Comparison of ENCODE assay signal across 22 cellular contexts in genomic region chr5:10745133-10745532, GRCh38. TPM values are rescaled to one million over a fixed set of nuclear protein-coding genes. Genes with fewer than 3 reads are reported as not detected.
DNase-seq lines count a peak whose midpoint lies in the region; ATAC-seq and TF ChIP-seq lines count a peak whose summit lies in the region.
"Had no signal": no experiment of that assay in that cellular context is flagged by ENCODE, and none has a peak within 500 bp of the region (broad histone marks: within the 10 kb centered on the region; RNA-seq: fewer than 3 reads in every experiment).

No MANE protein-coding gene starts in this region.

- H3K27me3 ChIP-seq in lower lobe of right lung (ENCODE audit: low read depth) = no peaks in the 10 kb centered on the region
- H3K27me3 ChIP-seq: BLaER1 treated with 17β-estradiol and CSF1 and Interleukin-3, amounts not matched to agents 10 nM and 100 nM; uterus had no signal

- H3K36me3 ChIP-seq in lower lobe of right lung = peaks cover 54% of the 10 kb centered on the region
- H3K36me3 ChIP-seq: uterus had no signal

- peak overlapping the region in 1 of 10 donors; percentile 48 for H3K27ac Mint-ChIP-seq in naive thymus-derived CD8-positive, alpha-beta T cell

- H3K36me3 Mint-ChIP-seq in naive thymus-derived CD8-positive, alpha-beta T cell = peaks cover 42 to 88% (median 62%) of the 10 kb centered on the region in 3 donors

- intact Hi-C loops in lower lobe of right lung (cut with DNase I) = no loop called here

- peaks cover 0 to 8% (median 0%) of the 10 kb centered on the region in 9 donors for H3K9me3 Mint-ChIP-seq in naive thymus-derived CD8-positive, alpha-beta T cell

- H3K4me1 Mint-ChIP-seq in naive thymus-derived CD8-positive, alpha-beta T cell = peaks cover 0 to 12% (median 3%) of the 10 kb centered on the region in 4 donors

- H3K27ac ChIP-seq in lower lobe of right lung = peak overlapping the region; percentile 31
- H3K27ac ChIP-seq: BLaER1 treated with 17β-estradiol and CSF1 and Interleukin-3, amounts not matched to agents 10 nM and 100 nM; SK-N-MC; uterus had no signal

- peak; percentile 18 for DNase-seq in AG08395 (ENCODE audit: low spot score)
- peak; percentile 48 for DNase-seq in M059J (ENCODE audit: low read depth)
- peak; percentile 31 for DNase-seq in fibroblast of mammary gland (ENCODE audit: low read depth)
- DNase-seq in lower lobe of right lung = no peak
- DNase-seq in naive thymus-derived CD8-positive, alpha-beta T cell = no peak
- DNase-seq in NCI-H526 treated with DMSO at 0.1 percent for 48 hours (lab: John Stamatoyannopoulos, UW) = no peak
- DNase-seq: activated CD4-positive, alpha-beta T cell treated with anti-CD3 and anti-CD28 coated beads, Interleukin-2, amount 50 U/mL, for 48 hours; activated gamma-delta T cell treated with Interleukin-2 at 50 U/mL for 16 hours; amniotic stem cell; central memory CD4-positive, alpha-beta T cell; erythroblast; glutamatergic neuron; GOT3; KBM-7; MV-4-11; NCI-H1694; stimulated activated CD4-positive, alpha-beta T cell treated with anti-CD3 and anti-CD28 coated beads, Interleukin-12 subunit alpha, Interleukin-12 subunit beta, amount 100 ng/mL, for 4 hours; uterus had no signal

- no peak overlapping the region for H3K4me3 ChIP-seq in fibroblast of mammary gland (ENCODE audit: control insufficient read depth, low read depth, low read length)
- no peak overlapping the region for H3K4me3 ChIP-seq in lower lobe of right lung
- H3K4me3 ChIP-seq: BLaER1 treated with 17β-estradiol and CSF1 and Interleukin-3, amounts not matched to agents 10 nM and 100 nM; SK-N-MC; uterus had no signal

- H3K4me1 ChIP-seq in lower lobe of right lung = peaks cover 19% of the 10 kb centered on the region
- H3K4me1 ChIP-seq: uterus had no signal

- H3K9me3 ChIP-seq in lower lobe of right lung = no peaks in the 10 kb centered on the region
- H3K9me3 ChIP-seq: uterus had no signal

- TF ChIP-seq CTCF in fibroblast of mammary gland (conservative IDR thresholded peaks at IDR 0.05; ENCODE audit: control insufficient read depth, insufficient read depth, low read depth, low read length) = no peak
- TF ChIP-seq CTCF in lower lobe of right lung (IDR thresholded peaks at IDR 0.05) = no peak

- no peaks in the 10 kb centered on the region for H3K27me3 Mint-ChIP-seq in naive thymus-derived CD8-positive, alpha-beta T cell

- no peak overlapping the region for H3K4me3 Mint-ChIP-seq in naive thymus-derived CD8-positive, alpha-beta T cell

- peak; percentile 71 to 81 for ATAC-seq in lower lobe of right lung
- no peak for ATAC-seq in naive thymus-derived CD8-positive, alpha-beta T cell
- ATAC-seq in GM19328 (IDR thresholded peaks at IDR 0.05; ENCODE audit: unreplicated experiment) = no peak
- no peak for ATAC-seq in GM19395 (IDR thresholded peaks at IDR 0.05; ENCODE audit: unreplicated experiment)

- POLR2A ChIA-PET in naive thymus-derived CD8-positive, alpha-beta T cell (lab: Charles Lee) = no interaction called here

RNA-seq across cellular contexts. Expression of gene DAP, which starts 15.9 kb away (rescaled TPM):
- total RNA-seq in M059J (2014; rRNA removed; shearing (Covaris generic)) = 77.3 and 164 TPM in 2 replicates
- 89.8 TPM for total RNA-seq in lower lobe of right lung
- 10 to 100 TPM; 31.0 to 32.3 TPM for total RNA-seq in naive thymus-derived CD8-positive, alpha-beta T cell
- polyA plus RNA-seq in naive thymus-derived CD8-positive, alpha-beta T cell = 10 to 100 TPM; 42.7 to 71.9 (median 53.0) TPM

Comparison
In these comparisons a context has a peak if more than half of its experiments do, and no peak if none do; other contexts are left out.
1. DNase-seq: peak in AG08395 (single experiment), M059J (single experiment) and fibroblast of mammary gland (single experiment); none in lower lobe of right lung (single experiment), naive thymus-derived CD8-positive, alpha-beta T cell (0 of 10) and NCI-H526 treated with DMSO at 0.1 percent for 48 hours (single experiment).
2. ATAC-seq: peak in lower lobe of right lung (2 of 2); none in naive thymus-derived CD8-positive, alpha-beta T cell (0 of 2), GM19328 (single experiment) and GM19395 (single experiment).